24 cellular contexts compared by ENCODE assay signal in genomic region chr2:216879727-216880508, GRCh38. TPM values are rescaled to one million over a fixed set of nuclear protein-coding genes. Genes with fewer than 3 reads are reported as not detected.
A peak's percentile ranks its signal among the peaks of the same experiment; 100 is the strongest.
DNase-seq lines count a peak whose midpoint lies in the region; ATAC-seq and TF ChIP-seq lines count a peak whose summit lies in the region.
"Had no signal": no experiment of that assay in that cellular context is flagged by ENCODE, and none has a peak within 500 bp of the region (broad histone marks: within the 10 kb centered on the region; RNA-seq: fewer than 3 reads in every experiment).

No MANE protein-coding gene starts in this region.

- 80 to 93% methylated on average over 6 of the region's 6 CpGs for WGBS in upper lobe of left lung, 2 donors

- H3K9me3 ChIP-seq in skeletal muscle tissue (ENCODE audit: control insufficient read depth in 3 of 3, low read length in 3 of 3) (no peaks in the 10 kb centered on the region), upper lobe of left lung (no peaks in the 10 kb centered on the region)
- H3K9me3 ChIP-seq: adrenal gland, BE2C, heart left ventricle, neutrophil had no signal

- H3K4me1 ChIP-seq in skeletal muscle tissue (ENCODE audit: control insufficient read depth in 3 of 3, insufficient read depth in 3 of 3, low read length in 3 of 3) (peaks cover 31 to 66% (median 43%) of the 10 kb centered on the region in 3 donors), upper lobe of left lung (no peaks in the 10 kb centered on the region)

- H3K27ac ChIP-seq in skeletal muscle tissue (ENCODE audit: low read depth, low read length) (peak overlapping the region; percentile 80), upper lobe of left lung (no peak overlapping the region)
- H3K27ac ChIP-seq: cardiac muscle cell, heart left ventricle, KMS-11, neutrophil had no signal

- H3K9me3 Mint-ChIP-seq in T-helper 1 cell treated with Interleukin-12 subunit alpha and Interleukin-12 subunit beta and Interleukin-4 antibody, amounts not matched to agents 30 μg/mL and 1 μg/mL, for 36 hours, result no peaks in the 10 kb centered on the region
- H3K9me3 Mint-ChIP-seq: activated T-helper 17 cell treated with anti-CD3 and anti-CD28 coated beads, Interleukin-2, amount 50 U/mL, for 72 hours; WTC11 had no signal

- no peaks in the 10 kb centered on the region for H3K36me3 ChIP-seq in skeletal muscle tissue (ENCODE audit: control insufficient read depth in 3 of 3, insufficient read depth in 3 of 3, low read length in 3 of 3)
- no peaks in the 10 kb centered on the region for H3K36me3 ChIP-seq in upper lobe of left lung
- H3K36me3 ChIP-seq: adrenal gland, BE2C, cardiac muscle cell, heart left ventricle, neutrophil had no signal

- peaks cover 4% of the 10 kb centered on the region for H3K27me3 Mint-ChIP-seq in T-helper 1 cell treated with Interleukin-12 subunit alpha and Interleukin-12 subunit beta and Interleukin-4 antibody, amounts not matched to agents 30 μg/mL and 1 μg/mL, for 36 hours (ENCODE audit: low read depth)

- H3K27me3 ChIP-seq in skeletal muscle tissue (ENCODE audit: control insufficient read depth in 3 of 3, insufficient read depth in 3 of 3, low read length in 3 of 3) (no peaks in the 10 kb centered on the region), upper lobe of left lung (no peaks in the 10 kb centered on the region)
- H3K27me3 ChIP-seq: adrenal gland, BE2C, cardiac muscle cell, heart left ventricle, neutrophil had no signal

- DNase-seq in T-helper 1 cell, result no peak
- DNase-seq in OCI-M1 (lab: John Stamatoyannopoulos, UW), result peak; percentile 74
- peak; percentile 68 to 72 for DNase-seq in erythroblast (lab: John Stamatoyannopoulos, UW)
- DNase-seq in NCI-H748 treated with DMSO at 0.1 percent for 48 hours (lab: John Stamatoyannopoulos, UW), result no peak
- DNase-seq in upper lobe of left lung, result no peak
- no peak for DNase-seq in A172 (ENCODE audit: low spot score)
- DNase-seq: BE2C; dermis blood vessel endothelial cell; heart left ventricle; NCI-H1105 treated with DMSO at 0.1 percent for 48 hours; NCI-H69; stimulated activated CD4-positive, alpha-beta T cell treated with anti-CD3 and anti-CD28 coated beads, Interleukin-2, amount 100 ng/mL, for 48 hours; T-helper 17 cell had no signal

- no peak for ATAC-seq in upper lobe of left lung (ENCODE audit: low FRiP score in 2 of 2)
- ATAC-seq: activated T-helper 17 cell treated with anti-CD3 and anti-CD28 coated beads, Interleukin-2, amount 50 U/mL, for 72 hours; left lobe of liver; T-helper 17 cell; WTC11 had no signal

- H3K4me3 ChIP-seq in skeletal muscle tissue (ENCODE audit: low read length in 3 of 3), result no peak overlapping the region
- H3K4me3 ChIP-seq in upper lobe of left lung, result no peak overlapping the region
- H3K4me3 ChIP-seq: adrenal gland, cardiac muscle cell, heart left ventricle had no signal

- no peak for TF ChIP-seq EP300 in upper lobe of left lung (IDR thresholded peaks at IDR 0.05)

- H3K4me3 Mint-ChIP-seq in T-helper 1 cell treated with Interleukin-12 subunit alpha and Interleukin-12 subunit beta and Interleukin-4 antibody, amounts not matched to agents 30 μg/mL and 1 μg/mL, for 36 hours, result peak overlapping the region; percentile 36
- H3K4me3 Mint-ChIP-seq: activated T-helper 17 cell treated with anti-CD3 and anti-CD28 coated beads, Interleukin-2, amount 50 U/mL, for 72 hours; T-helper 17 cell; type B pancreatic cell; WTC11 had no signal

- H3K4me1 Mint-ChIP-seq in T-helper 1 cell treated with Interleukin-12 subunit alpha and Interleukin-12 subunit beta and Interleukin-4 antibody, amounts not matched to agents 30 μg/mL and 1 μg/mL, for 36 hours (ENCODE audit: low read depth), result peaks cover 30% of the 10 kb centered on the region
- H3K4me1 Mint-ChIP-seq: T-helper 17 cell, WTC11 had no signal

- no peak for TF ChIP-seq POLR2A in erythroblast (IDR thresholded peaks at IDR 0.05; ENCODE audit: low read length)
- TF ChIP-seq POLR2A in upper lobe of left lung (IDR thresholded peaks at IDR 0.05), result no peak

- peaks cover 6% of the 10 kb centered on the region for H3K36me3 Mint-ChIP-seq in T-helper 1 cell treated with Interleukin-12 subunit alpha and Interleukin-12 subunit beta and Interleukin-4 antibody, amounts not matched to agents 30 μg/mL and 1 μg/mL, for 36 hours (ENCODE audit: low read depth)
- H3K36me3 Mint-ChIP-seq: type B pancreatic cell, WTC11 had no signal

- H3K27ac Mint-ChIP-seq in T-helper 1 cell treated with Interleukin-12 subunit alpha and Interleukin-12 subunit beta and Interleukin-4 antibody, amounts not matched to agents 30 μg/mL and 1 μg/mL, for 36 hours, result peak overlapping the region; percentile 68
- H3K27ac Mint-ChIP-seq: activated T-helper 17 cell treated with anti-CD3 and anti-CD28 coated beads, Interleukin-2, amount 50 U/mL, for 72 hours; T-helper 17 cell; type B pancreatic cell; WTC11 had no signal

- peak overlapping the region in 2 of 3 donors; percentile 50 to 59 for H3K9ac ChIP-seq in skeletal muscle tissue (ENCODE audit: low read depth in 1 of 3, low read length in 3 of 3)
- H3K9ac ChIP-seq: KMS-11 had no signal

- TF ChIP-seq CTCF in upper lobe of left lung (IDR thresholded peaks at IDR 0.05), result no peak

RNA-seq across cellular contexts. Expression of gene TNP1, which starts 20.1 kb away (rescaled TPM):
- total RNA-seq in skeletal muscle tissue, result not detected
- not detected for total RNA-seq in upper lobe of left lung
- not detected in 2 replicates for total RNA-seq in A172 (2014; rRNA removed; shearing (Covaris generic))
- total RNA-seq: activated CD8-positive, alpha-beta memory T cell treated with anti-CD3 and anti-CD28 coated beads for 36 hours; activated T-helper 17 cell treated with anti-CD3 and anti-CD28 coated beads, Interleukin-2, amount 50 U/mL, for 72 hours; adrenal gland; cardiac muscle cell; dermis blood vessel endothelial cell; heart left ventricle; left lobe of liver; T-helper 17 cell; WTC11 had no signal

Comparison
In these comparisons a context has a peak if more than half of its experiments do, and no peak if none do; other contexts are left out.
1. DNase-seq: peak in OCI-M1 (single experiment) and erythroblast (2 of 2); none in T-helper 1 cell (0 of 5), NCI-H748 treated with DMSO at 0.1 percent for 48 hours (single experiment), upper lobe of left lung (0 of 2) and A172 (single experiment).